In genomic region chr15:99438691-99439523, GRCh38 we compare ENCODE assay signal across 9 cellular contexts.
A peak's percentile ranks its signal among the peaks of the same experiment; 100 is the strongest.
DNase-seq lines count a peak whose midpoint lies in the region; ATAC-seq, FAIRE-seq and TF ChIP-seq lines count a peak whose summit lies in the region.
"Had no signal": no experiment of that assay in that cellular context is flagged by ENCODE, and none has a peak within 500 bp of the region (broad histone marks: within the 10 kb centered on the region; RNA-seq: fewer than 3 reads in every experiment).

No MANE protein-coding gene starts in this region.

- TF ChIP-seq CTCF in brain (conservative IDR thresholded peaks at IDR 0.05): no peak
- no peak for TF ChIP-seq CTCF in transverse colon (IDR thresholded peaks at IDR 0.05)

- H3K36me3 ChIP-seq in naive thymus-derived CD4-positive, alpha-beta T cell (ENCODE audit: control insufficient read depth in 2 of 3, insufficient read depth in 3 of 3, low read length in 3 of 3): no peaks in the 10 kb centered on the region
- H3K36me3 ChIP-seq in transverse colon: no peaks in the 10 kb centered on the region

- CTCF ChIA-PET in naive thymus-derived CD4-positive, alpha-beta T cell (lab: Charles Lee): interaction anchor here (0.6 to 1.5 kb wide), 3 partner anchors 12 to 338 kb away, joined by 3 to 6 read pairs (median 3); no protein-coding TSS in a partner anchor

- no peaks in the 10 kb centered on the region for H3K27me3 ChIP-seq in naive thymus-derived CD4-positive, alpha-beta T cell (ENCODE audit: control insufficient read depth in 2 of 2, insufficient read depth in 2 of 2, low read length in 2 of 2)
- no peaks in the 10 kb centered on the region for H3K27me3 ChIP-seq in transverse colon

- H3K27ac Mint-ChIP-seq in activated naive CD8-positive, alpha-beta T cell: peak overlapping the region; percentile 86
- H3K27ac Mint-ChIP-seq in activated naive CD8-positive, alpha-beta T cell treated with anti-CD3 and anti-CD28 coated beads, Interleukin-2, amount 50 U/mL, for 24 hours: no peak overlapping the region
- H3K27ac Mint-ChIP-seq in brain: peak overlapping the region in 3 of 5 experiments; percentile 61 to 74 (median 66)
- peak overlapping the region; percentile 5 to 91 (median 86) for H3K27ac Mint-ChIP-seq in naive thymus-derived CD4-positive, alpha-beta T cell
- H3K27ac Mint-ChIP-seq: HFFc6 had no signal

- no peaks in the 10 kb centered on the region for H3K36me3 Mint-ChIP-seq in activated naive CD8-positive, alpha-beta T cell
- H3K36me3 Mint-ChIP-seq in activated naive CD8-positive, alpha-beta T cell treated with anti-CD3 and anti-CD28 coated beads, Interleukin-2, amount 50 U/mL, for 24 hours (ENCODE audit: low read depth): no peaks in the 10 kb centered on the region
- H3K36me3 Mint-ChIP-seq in brain: no peaks in the 10 kb centered on the region
- H3K36me3 Mint-ChIP-seq in naive thymus-derived CD4-positive, alpha-beta T cell: no peaks in the 10 kb centered on the region

- no peak overlapping the region for H3K4me3 ChIP-seq in naive thymus-derived CD4-positive, alpha-beta T cell (ENCODE audit: low read length)
- H3K4me3 ChIP-seq in transverse colon: no peak overlapping the region

- no peaks in the 10 kb centered on the region for H3K9me3 ChIP-seq in naive thymus-derived CD4-positive, alpha-beta T cell (ENCODE audit: control insufficient read depth in 2 of 3, low read length in 3 of 3)
- H3K9me3 ChIP-seq in transverse colon: no peaks in the 10 kb centered on the region

- DNase-seq in activated naive CD8-positive, alpha-beta T cell treated with anti-CD3 and anti-CD28 coated beads, Interleukin-2, amount 50 U/mL, for 24 hours: no peak
- DNase-seq in naive thymus-derived CD4-positive, alpha-beta T cell: peak in 7 of 9 donors; percentile 26 to 45 (median 32)
- DNase-seq in transverse colon: peak; percentile 6
- no peak for DNase-seq in GM12891 (ENCODE audit: insufficient read length, low spot score)
- DNase-seq in mucosa of gallbladder (ENCODE audit: low spot score): no peak
- DNase-seq: HFFc6 had no signal

- in situ Hi-C loops in transverse colon (cut with MboI; ENCODE audit: low pct_ligation_motif_present in 1 of 4, low pct_unique_long_range_greater_than_20kb in 1 of 4, low sequenced_read_pairs in 3 of 4): no loop called here

- H3K9me3 Mint-ChIP-seq in activated naive CD8-positive, alpha-beta T cell (ENCODE audit: low read depth): no peaks in the 10 kb centered on the region
- no peaks in the 10 kb centered on the region for H3K9me3 Mint-ChIP-seq in activated naive CD8-positive, alpha-beta T cell treated with anti-CD3 and anti-CD28 coated beads, Interleukin-2, amount 50 U/mL, for 24 hours
- peaks cover 0 to 2% (median 0%) of the 10 kb centered on the region in 5 experiments for H3K9me3 Mint-ChIP-seq in brain
- peaks cover 0 to 2% (median 0%) of the 10 kb centered on the region in 11 donors for H3K9me3 Mint-ChIP-seq in naive thymus-derived CD4-positive, alpha-beta T cell
- H3K9me3 Mint-ChIP-seq: HFFc6 had no signal

- no peak for ATAC-seq in activated naive CD8-positive, alpha-beta T cell treated with anti-CD3 and anti-CD28 coated beads, Interleukin-2, amount 50 U/mL, for 24 hours
- ATAC-seq in naive thymus-derived CD4-positive, alpha-beta T cell: no peak
- ATAC-seq in GM18519 (IDR thresholded peaks at IDR 0.05; ENCODE audit: low FRiP score, unreplicated experiment): no peak

- POLR2A ChIA-PET in naive thymus-derived CD4-positive, alpha-beta T cell (lab: Charles Lee): interaction anchor here (0.8 to 1.7 kb wide), 5 partner anchors 10 to 127 kb away, joined by 3 to 7 read pairs (median 3); partner anchors contain the start of gene MEF2A

- peak overlapping the region; percentile 63 for H3K4me3 Mint-ChIP-seq in activated naive CD8-positive, alpha-beta T cell
- no peak overlapping the region for H3K4me3 Mint-ChIP-seq in activated naive CD8-positive, alpha-beta T cell treated with anti-CD3 and anti-CD28 coated beads, Interleukin-2, amount 50 U/mL, for 24 hours
- H3K4me3 Mint-ChIP-seq in brain: peak overlapping the region in 2 of 5 experiments; percentile 16 to 54
- H3K4me3 Mint-ChIP-seq in naive thymus-derived CD4-positive, alpha-beta T cell: peak overlapping the region in 8 of 10 donors; percentile 20 to 76 (median 64)
- H3K4me3 Mint-ChIP-seq: HFFc6 had no signal

- H3K4me1 ChIP-seq in naive thymus-derived CD4-positive, alpha-beta T cell (ENCODE audit: control insufficient read depth in 2 of 2, insufficient read depth in 2 of 2, low read length in 2 of 2): peaks cover 0 to 57% of the 10 kb centered on the region in 2 donors
- H3K4me1 ChIP-seq in transverse colon: peaks cover 22 to 49% (median 29%) of the 10 kb centered on the region in 4 donors

- no peak for FAIRE-seq in GM12891 (lab: Jason Lieb, UNC)

- H3K27ac ChIP-seq in naive thymus-derived CD4-positive, alpha-beta T cell (ENCODE audit: low read depth, low read length): peak overlapping the region; percentile 43
- H3K27ac ChIP-seq in transverse colon: peak overlapping the region in 3 of 4 donors; percentile 5 to 47 (median 33)

- H3K4me1 Mint-ChIP-seq in activated naive CD8-positive, alpha-beta T cell (ENCODE audit: low read depth): peaks cover 85% of the 10 kb centered on the region
- peaks cover 75% of the 10 kb centered on the region for H3K4me1 Mint-ChIP-seq in activated naive CD8-positive, alpha-beta T cell treated with anti-CD3 and anti-CD28 coated beads, Interleukin-2, amount 50 U/mL, for 24 hours
- peaks cover 74% of the 10 kb centered on the region for H3K4me1 Mint-ChIP-seq in brain
- peaks cover 8 to 89% (median 73%) of the 10 kb centered on the region in 7 donors for H3K4me1 Mint-ChIP-seq in naive thymus-derived CD4-positive, alpha-beta T cell

- TF ChIP-seq POLR2A in transverse colon (IDR thresholded peaks at IDR 0.05) (no peak), GM12891 (IDR thresholded peaks at IDR 0.05; ENCODE audit: low read depth, low read length) (no peak)

- intact Hi-C loops in naive thymus-derived CD4-positive, alpha-beta T cell (cut with micrococcal nuclease): no loop called here
- intact Hi-C loops in transverse colon (cut with DNase I; ENCODE audit: low total_unique reads): no loop called here

- WGBS in transverse colon (ENCODE audit: low coverage in 1 of 2), 2 donors: 79 to 81% methylated on average over 7 to 24 of the region's 24 CpGs

- TF ChIP-seq EP300 in transverse colon (IDR thresholded peaks at IDR 0.05; ENCODE audit: low read depth): no peak

- H3K27me3 Mint-ChIP-seq in activated naive CD8-positive, alpha-beta T cell: no peaks in the 10 kb centered on the region
- H3K27me3 Mint-ChIP-seq in activated naive CD8-positive, alpha-beta T cell treated with anti-CD3 and anti-CD28 coated beads, Interleukin-2, amount 50 U/mL, for 24 hours: no peaks in the 10 kb centered on the region
- H3K27me3 Mint-ChIP-seq in brain: peaks cover 14% of the 10 kb centered on the region
- H3K27me3 Mint-ChIP-seq in naive thymus-derived CD4-positive, alpha-beta T cell: peaks cover 0 to 15% (median 0%) of the 10 kb centered on the region in 5 donors

TF ChIP-seq in GM12891, 5 proteins besides CTCF, POLR2A, EP300 and RAD21:
- TF ChIP-seq POU2F2 (IDR thresholded peaks at IDR 0.05; ENCODE audit: low read depth, low read length) (no peak), PAX5 (IDR thresholded peaks at IDR 0.05; ENCODE audit: insufficient read depth, low read length, severe bottlenecking) (no peak), TAF1 (IDR thresholded peaks at IDR 0.05; ENCODE audit: low read depth, low read length) (no peak), POLR2AphosphoS5 (IDR thresholded peaks at IDR 0.05; ENCODE audit: low read depth, low read length) (no peak), SPI1 (IDR thresholded peaks at IDR 0.05; ENCODE audit: low read depth, low read length) (no peak)

Comparison
In these comparisons a context has a peak if more than half of its experiments do, and no peak if none do; other contexts are left out.
1. DNase-seq: peak in naive thymus-derived CD4-positive, alpha-beta T cell (7 of 9) and transverse colon (single experiment); none in activated naive CD8-positive, alpha-beta T cell treated with anti-CD3 and anti-CD28 coated beads, Interleukin-2, amount 50 U/mL, for 24 hours (single experiment), GM12891 (single experiment) and mucosa of gallbladder (single experiment).